12 cellular contexts compared by ENCODE assay signal in the genomic region with DNA sequence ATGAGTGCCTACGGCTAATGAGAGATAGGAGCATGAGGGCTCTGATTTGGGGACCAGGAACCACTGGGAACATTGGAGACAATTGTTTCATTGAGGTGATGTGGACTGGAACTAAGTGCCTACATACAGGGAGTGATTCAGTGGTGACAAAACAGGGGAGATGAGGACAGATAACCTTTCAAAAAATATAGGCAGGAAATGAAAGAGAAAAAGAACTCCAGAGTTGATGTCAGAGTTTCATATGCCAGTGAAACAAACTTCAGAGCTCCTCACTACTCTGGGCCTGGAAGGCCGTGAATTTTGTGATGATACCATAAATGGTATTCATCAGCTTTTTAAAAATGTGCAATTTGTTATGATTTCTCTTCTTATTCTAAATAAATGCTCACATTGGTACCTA. TPM values are rescaled to one million over a fixed set of nuclear protein-coding genes. Genes with fewer than 3 reads are reported as not detected.
DNase-seq lines count a peak whose midpoint lies in the region; ATAC-seq, FAIRE-seq and TF ChIP-seq lines count a peak whose summit lies in the region.
"Had no signal": no experiment of that assay in that cellular context is flagged by ENCODE, and none has a peak within 500 bp of the region (broad histone marks: within the 10 kb centered on the region; RNA-seq: fewer than 3 reads in every experiment).

No MANE protein-coding gene starts in this region.

- in situ Hi-C loops in mammary epithelial cell (cut with MboI; ENCODE audit: low sequenced_read_pairs in 2 of 2), result no loop called here

- no peak overlapping the region for H3K9ac ChIP-seq in mammary epithelial cell (ENCODE audit: insufficient read depth, low read length)

- no peak for TF ChIP-seq POLR2A in esophagus squamous epithelium (IDR thresholded peaks at IDR 0.05)

- H3K4me3 Mint-ChIP-seq in MCF 10A (ENCODE audit: unreplicated experiment), result no peak overlapping the region
- no peak overlapping the region for H3K4me3 Mint-ChIP-seq in endothelial cell (ENCODE audit: unreplicated experiment)
- H3K4me3 Mint-ChIP-seq: type B pancreatic cell had no signal

- H3K4me1 Mint-ChIP-seq in MCF 10A (ENCODE audit: insufficient read depth, unreplicated experiment), result peaks cover 6% of the 10 kb centered on the region
- peaks cover 52% of the 10 kb centered on the region for H3K4me1 Mint-ChIP-seq in endothelial cell (ENCODE audit: unreplicated experiment)

- H3K9me3 Mint-ChIP-seq in MCF 10A (ENCODE audit: unreplicated experiment) (no peaks in the 10 kb centered on the region), endothelial cell (ENCODE audit: unreplicated experiment) (no peaks in the 10 kb centered on the region)
- H3K9me3 Mint-ChIP-seq: type B pancreatic cell had no signal

- DNase-seq in mammary epithelial cell (peak; percentile 63), MCF 10A (ENCODE audit: unreplicated experiment) (no peak), RCC 7860 (ENCODE audit: low spot score) (peak; percentile 22), endothelial cell (ENCODE audit: low spot score) (no peak), esophagus squamous epithelium (lab: John Stamatoyannopoulos, UW) (no peak), AG08396 (ENCODE audit: low spot score) (no peak), A172 (ENCODE audit: low spot score) (no peak)
- DNase-seq: erythroblast, NCI-H526 treated with DMSO at 0.1 percent for 48 hours, SJCRH30 had no signal

- ATAC-seq in GM21447 (IDR thresholded peaks at IDR 0.05; ENCODE audit: unreplicated experiment), result no peak

- H3K36me3 Mint-ChIP-seq in MCF 10A (ENCODE audit: insufficient read depth, unreplicated experiment) (no peaks in the 10 kb centered on the region), endothelial cell (ENCODE audit: low read depth, unreplicated experiment) (peaks cover 5% of the 10 kb centered on the region)
- H3K36me3 Mint-ChIP-seq: type B pancreatic cell had no signal

- POLR2A ChIA-PET in MCF 10A (lab: Yijun Ruan, JAX), result no interaction called here

- H4K20me1 ChIP-seq in mammary epithelial cell (ENCODE audit: insufficient read depth, low read length), result no peaks in the 10 kb centered on the region

- peak overlapping the region; percentile 48 for H2AFZ ChIP-seq in mammary epithelial cell (ENCODE audit: low read depth, low read length)

- H3K79me2 ChIP-seq in mammary epithelial cell (ENCODE audit: insufficient read depth, low read length), result no peaks in the 10 kb centered on the region

- H3K27me3 ChIP-seq in mammary epithelial cell (ENCODE audit: insufficient read depth, low read length) (no peaks in the 10 kb centered on the region), esophagus squamous epithelium (no peaks in the 10 kb centered on the region)
- H3K27me3 ChIP-seq: SJCRH30 had no signal

- WGBS in mammary epithelial cell (ENCODE audit: low coverage, missing lambda C conversion rate), result 100% methylated on average over 2 of the region's 2 CpGs
- WGBS in esophagus squamous epithelium, 2 donors, result 64 to 82% methylated on average over 2 of the region's 2 CpGs

- no peaks in the 10 kb centered on the region for H3K9me3 ChIP-seq in mammary epithelial cell (replicated peaks; ENCODE audit: insufficient read depth, low read length)
- H3K9me3 ChIP-seq in esophagus squamous epithelium, result no peaks in the 10 kb centered on the region
- H3K9me3 ChIP-seq: SJCRH30 had no signal

- no peak for TF ChIP-seq CTCF in mammary epithelial cell (conservative IDR thresholded peaks at IDR 0.05 in 1 of 2, IDR thresholded peaks at IDR 0.05 in 1 of 2; ENCODE audit: extremely low read depth in 1 of 2, insufficient read depth in 1 of 2, low read depth in 1 of 2, low read length in 2 of 2)
- TF ChIP-seq CTCF in MCF 10A (IDR thresholded peaks at IDR 0.05; ENCODE audit: unreplicated experiment), result no peak
- TF ChIP-seq CTCF in endothelial cell (IDR thresholded peaks at IDR 0.05; ENCODE audit: unreplicated experiment), result no peak
- TF ChIP-seq CTCF in esophagus squamous epithelium (IDR thresholded peaks at IDR 0.05), result no peak

- H3K36me3 ChIP-seq in mammary epithelial cell (ENCODE audit: insufficient read depth, low read length) (no peaks in the 10 kb centered on the region), esophagus squamous epithelium (no peaks in the 10 kb centered on the region)
- H3K36me3 ChIP-seq: SJCRH30 had no signal

- CTCF ChIA-PET in mammary epithelial cell (lab: Charles Lee; ENCODE audit: low non-redundant PET) (no interaction called here), MCF 10A (lab: Yijun Ruan, JAX) (no interaction called here)

- H3K27ac ChIP-seq in mammary epithelial cell (ENCODE audit: insufficient read depth, low read depth, low read length) (no peak overlapping the region), esophagus squamous epithelium (peak overlapping the region in 2 of 4 donors; percentile 4 to 34)
- H3K27ac ChIP-seq: SJCRH30 had no signal

- BruUV-seq in mammary epithelial cell (replicated peaks; lab: Mats Ljungman, UMichigan), result no TSS peak
- no TSS peak for BruUV-seq in MCF 10A (replicated peaks; lab: Mats Ljungman, UMichigan)

- H3K4me3 ChIP-seq in mammary epithelial cell (replicated peaks in 1 of 3; ENCODE audit: insufficient read depth in 1 of 3, low read depth in 2 of 3, low read length in 3 of 3) (no peak overlapping the region), esophagus squamous epithelium (no peak overlapping the region)
- H3K4me3 ChIP-seq: SJCRH30 had no signal

- H3K4me1 ChIP-seq in mammary epithelial cell (ENCODE audit: insufficient read depth, low read length) (peaks cover 21% of the 10 kb centered on the region), esophagus squamous epithelium (no peaks in the 10 kb centered on the region)
- H3K4me1 ChIP-seq: SJCRH30 had no signal

- dilution Hi-C loops in mammary epithelial cell (cut with HindIII; ENCODE audit: low sequenced_read_pairs), result no loop called here

- H3K4me2 ChIP-seq in mammary epithelial cell (ENCODE audit: insufficient read depth, low read depth, low read length), result no peak overlapping the region

- H3K27me3 Mint-ChIP-seq in MCF 10A (ENCODE audit: insufficient read depth, unreplicated experiment) (no peaks in the 10 kb centered on the region), endothelial cell (ENCODE audit: unreplicated experiment) (peaks cover 4% of the 10 kb centered on the region)
- H3K27me3 Mint-ChIP-seq: type B pancreatic cell had no signal

- no peak for FAIRE-seq in RCC 7860 (lab: Jason Lieb, UNC)

- intact Hi-C loops in mammary epithelial cell (cut with micrococcal nuclease), result no loop called here
- intact Hi-C loops in MCF 10A (cut with micrococcal nuclease), result no loop called here
- intact Hi-C loops in esophagus squamous epithelium (cut with DNase I), result no loop called here

- no peak overlapping the region for H3K27ac Mint-ChIP-seq in MCF 10A (ENCODE audit: low read depth, unreplicated experiment)
- peak overlapping the region; percentile 68 for H3K27ac Mint-ChIP-seq in endothelial cell (ENCODE audit: unreplicated experiment)
- H3K27ac Mint-ChIP-seq: type B pancreatic cell had no signal

RNA-seq across cellular contexts. Expression of a gene that starts 39.3 kb away (rescaled TPM):
- total RNA-seq in mammary epithelial cell (not detected), MCF 10A (2022) (not detected in 2 replicates), endothelial cell (ENCODE audit: unreplicated experiment) (not detected), esophagus squamous epithelium (under 1 TPM in 3 of 4 donors, not detected in 1; 0.15 to 0.57 (median 0.21) TPM)
- polyA plus RNA-seq in mammary epithelial cell, result not detected
- polyA minus RNA-seq in mammary epithelial cell, result not detected
- not detected in 2 replicates for total RNA-seq in A172 (2014; rRNA removed; shearing (Covaris generic))
- total RNA-seq: SJCRH30 had no signal

Comparison
In these comparisons a context has a peak if more than half of its experiments do, and no peak if none do; other contexts are left out.
1. DNase-seq: peak in mammary epithelial cell (single experiment) and RCC 7860 (single experiment); none in MCF 10A (single experiment), endothelial cell (single experiment), esophagus squamous epithelium (single experiment), AG08396 (single experiment) and A172 (single experiment).